Comparison of ENCODE assay signal across 2 cellular contexts in the genomic region with DNA sequence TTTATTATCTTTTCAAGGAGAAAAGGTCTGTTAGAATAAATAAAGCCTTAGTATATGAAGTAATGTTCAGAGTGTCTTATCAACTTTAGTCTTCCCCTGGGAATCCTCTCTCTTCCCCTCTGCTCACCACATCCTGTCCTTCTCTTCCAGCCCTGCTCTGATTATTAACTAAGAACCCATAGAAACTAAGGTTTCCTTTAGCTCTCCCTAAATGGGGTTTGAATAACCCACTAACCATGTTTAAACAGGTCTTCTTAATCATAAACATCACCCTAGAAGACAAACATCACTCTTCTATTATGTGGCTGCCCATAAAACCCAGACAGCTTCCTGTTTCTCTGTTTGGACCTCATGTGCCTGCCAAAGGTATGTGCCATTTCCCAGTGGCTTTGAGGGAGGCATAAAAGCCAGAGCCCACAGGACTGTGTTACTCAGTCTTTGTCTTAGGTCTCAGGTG.
TF ChIP-seq lines count a peak whose summit lies in the region.

No MANE protein-coding gene starts in this region.

TF ChIP-seq in IMR-90, 13 proteins besides CTCF, POLR2A, EP300 and RAD21:
- TF ChIP-seq CHD1 (IDR thresholded peaks at IDR 0.05; ENCODE audit: low read depth, low read length): no peak
- no peak for TF ChIP-seq CEBPB (IDR thresholded peaks at IDR 0.05; ENCODE audit: low read depth, low read length)
- TF ChIP-seq, protein P1, sequence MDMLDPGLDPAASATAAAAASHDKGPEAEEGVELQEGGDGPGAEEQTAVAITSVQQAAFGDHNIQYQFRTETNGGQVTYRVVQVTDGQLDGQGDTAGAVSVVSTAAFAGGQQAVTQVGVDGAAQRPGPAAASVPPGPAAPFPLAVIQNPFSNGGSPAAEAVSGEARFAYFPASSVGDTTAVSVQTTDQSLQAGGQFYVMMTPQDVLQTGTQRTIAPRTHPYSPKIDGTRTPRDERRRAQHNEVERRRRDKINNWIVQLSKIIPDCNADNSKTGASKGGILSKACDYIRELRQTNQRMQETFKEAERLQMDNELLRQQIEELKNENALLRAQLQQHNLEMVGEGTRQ (IDR thresholded peaks at IDR 0.05; ENCODE audit: low read depth, low read length): no peak
- TF ChIP-seq MAFK (IDR thresholded peaks at IDR 0.05; ENCODE audit: low read depth, low read length): no peak
- TF ChIP-seq FOS (IDR thresholded peaks at IDR 0.05; ENCODE audit: low read depth, low read length): no peak
- no peak for TF ChIP-seq SMC3 (IDR thresholded peaks at IDR 0.05; ENCODE audit: low read depth, low read length)
- TF ChIP-seq, protein P2, sequence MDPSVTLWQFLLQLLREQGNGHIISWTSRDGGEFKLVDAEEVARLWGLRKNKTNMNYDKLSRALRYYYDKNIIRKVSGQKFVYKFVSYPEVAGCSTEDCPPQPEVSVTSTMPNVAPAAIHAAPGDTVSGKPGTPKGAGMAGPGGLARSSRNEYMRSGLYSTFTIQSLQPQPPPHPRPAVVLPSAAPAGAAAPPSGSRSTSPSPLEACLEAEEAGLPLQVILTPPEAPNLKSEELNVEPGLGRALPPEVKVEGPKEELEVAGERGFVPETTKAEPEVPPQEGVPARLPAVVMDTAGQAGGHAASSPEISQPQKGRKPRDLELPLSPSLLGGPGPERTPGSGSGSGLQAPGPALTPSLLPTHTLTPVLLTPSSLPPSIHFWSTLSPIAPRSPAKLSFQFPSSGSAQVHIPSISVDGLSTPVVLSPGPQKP (IDR thresholded peaks at IDR 0.05; ENCODE audit: borderline replicate concordance, low read depth, low read length): no peak
- no peak for TF ChIP-seq RFX5 (IDR thresholded peaks at IDR 0.05; ENCODE audit: low read depth, low read length)
- TF ChIP-seq MAZ (IDR thresholded peaks at IDR 0.05; ENCODE audit: borderline replicate concordance, low read depth, low read length): no peak
- TF ChIP-seq RCOR1 (IDR thresholded peaks at IDR 0.05; ENCODE audit: insufficient replicate concordance, low read length): no peak
- TF ChIP-seq NFE2L2 (IDR thresholded peaks at IDR 0.05; ENCODE audit: low read depth, low read length): no peak
- no peak for TF ChIP-seq MXI1 (IDR thresholded peaks at IDR 0.05; ENCODE audit: borderline replicate concordance, low read depth, low read length)
- no peak for TF ChIP-seq BHLHE40 (IDR thresholded peaks at IDR 0.05; ENCODE audit: low read depth, low read length)

TF ChIP-seq in GM12878, 131 proteins besides CTCF, POLR2A, EP300 and RAD21:
- TF ChIP-seq CBX5 (IDR thresholded peaks at IDR 0.05; ENCODE audit: low read depth): no peak
- no peak for TF ChIP-seq NRF1 (conservative IDR thresholded peaks at IDR 0.05; ENCODE audit: low read depth, low read length)
- no peak for TF ChIP-seq MTA3 (IDR thresholded peaks at IDR 0.05; ENCODE audit: borderline replicate concordance, low read length)
- TF ChIP-seq EGR1 (IDR thresholded peaks at IDR 0.05; ENCODE audit: borderline replicate concordance in 1 of 2, low read depth in 2 of 2, low read length in 2 of 2): no peak
- TF ChIP-seq BRCA1 (IDR thresholded peaks at IDR 0.05; ENCODE audit: low read depth, low read length): no peak
- TF ChIP-seq SUPT20H (IDR thresholded peaks at IDR 0.05; ENCODE audit: borderline replicate concordance, control insufficient read depth, low read depth, low read length): no peak
- no peak for TF ChIP-seq RCOR1 (conservative IDR thresholded peaks at IDR 0.05; ENCODE audit: low read depth, low read length)
- no peak for TF ChIP-seq CBFB (IDR thresholded peaks at IDR 0.05; ENCODE audit: low read depth)
- TF ChIP-seq IKZF2 (IDR thresholded peaks at IDR 0.05): peak; percentile 49 to 67; a peak in 3 of 4 replicates
- no peak for TF ChIP-seq SMAD1 (IDR thresholded peaks at IDR 0.05; ENCODE audit: low read depth, partially characterized antibody)
- no peak for TF ChIP-seq SREBF1 (IDR thresholded peaks at IDR 0.05; ENCODE audit: low read length)
- no peak for TF ChIP-seq KLF5 (IDR thresholded peaks at IDR 0.05; ENCODE audit: partially characterized antibody)
- peak; percentile 19 to 43; a peak in 1 of 4 replicates for TF ChIP-seq BHLHE40 (IDR thresholded peaks at IDR 0.05; ENCODE audit: borderline replicate concordance in 1 of 2, low read depth in 2 of 2, low read length in 1 of 2)
- TF ChIP-seq MXI1 (IDR thresholded peaks at IDR 0.05; ENCODE audit: low read depth, low read length): no peak
- TF ChIP-seq MYB (IDR thresholded peaks at IDR 0.05; ENCODE audit: borderline replicate concordance, low read depth, low read length): no peak
- TF ChIP-seq MEF2B (IDR thresholded peaks at IDR 0.05; ENCODE audit: partially characterized antibody, poor library complexity, severe bottlenecking): peak; percentile 60
- TF ChIP-seq RAD51 (IDR thresholded peaks at IDR 0.05): no peak
- TF ChIP-seq DPF2 (IDR thresholded peaks at IDR 0.05): no peak
- peak; percentile 46 for TF ChIP-seq IKZF1 (conservative IDR thresholded peaks at IDR 0.05)
- TF ChIP-seq SIN3A (IDR thresholded peaks at IDR 0.05; ENCODE audit: low read depth, low read length): no peak
- TF ChIP-seq HCFC1 (IDR thresholded peaks at IDR 0.05; ENCODE audit: low read length): no peak
- no peak for TF ChIP-seq SREBF2 (IDR thresholded peaks at IDR 0.05; ENCODE audit: low read length)
- TF ChIP-seq TCF7 (IDR thresholded peaks at IDR 0.05; ENCODE audit: borderline replicate concordance): no peak
- TF ChIP-seq RELA (IDR thresholded peaks at IDR 0.05; ENCODE audit: borderline replicate concordance, partially characterized antibody): no peak
- TF ChIP-seq TBL1XR1 (IDR thresholded peaks at IDR 0.05; ENCODE audit: low read depth, low read length): no peak
- TF ChIP-seq, protein P3, sequence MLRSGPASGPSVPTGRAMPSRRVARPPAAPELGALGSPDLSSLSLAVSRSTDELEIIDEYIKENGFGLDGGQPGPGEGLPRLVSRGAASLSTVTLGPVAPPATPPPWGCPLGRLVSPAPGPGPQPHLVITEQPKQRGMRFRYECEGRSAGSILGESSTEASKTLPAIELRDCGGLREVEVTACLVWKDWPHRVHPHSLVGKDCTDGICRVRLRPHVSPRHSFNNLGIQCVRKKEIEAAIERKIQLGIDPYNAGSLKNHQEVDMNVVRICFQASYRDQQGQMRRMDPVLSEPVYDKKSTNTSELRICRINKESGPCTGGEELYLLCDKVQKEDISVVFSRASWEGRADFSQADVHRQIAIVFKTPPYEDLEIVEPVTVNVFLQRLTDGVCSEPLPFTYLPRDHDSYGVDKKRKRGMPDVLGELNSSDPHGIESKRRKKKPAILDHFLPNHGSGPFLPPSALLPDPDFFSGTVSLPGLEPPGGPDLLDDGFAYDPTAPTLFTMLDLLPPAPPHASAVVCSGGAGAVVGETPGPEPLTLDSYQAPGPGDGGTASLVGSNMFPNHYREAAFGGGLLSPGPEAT (IDR thresholded peaks at IDR 0.05; ENCODE audit: low read depth): no peak
- no peak for TF ChIP-seq NFXL1 (IDR thresholded peaks at IDR 0.05; ENCODE audit: borderline replicate concordance)
- TF ChIP-seq MTA2 (IDR thresholded peaks at IDR 0.05; ENCODE audit: low read depth): peak; percentile 28; the same call in 1 of the 2 replicates
- TF ChIP-seq POLR2AphosphoS2 (IDR thresholded peaks at IDR 0.05; ENCODE audit: low read depth, low read length): no peak
- TF ChIP-seq, protein P4, sequence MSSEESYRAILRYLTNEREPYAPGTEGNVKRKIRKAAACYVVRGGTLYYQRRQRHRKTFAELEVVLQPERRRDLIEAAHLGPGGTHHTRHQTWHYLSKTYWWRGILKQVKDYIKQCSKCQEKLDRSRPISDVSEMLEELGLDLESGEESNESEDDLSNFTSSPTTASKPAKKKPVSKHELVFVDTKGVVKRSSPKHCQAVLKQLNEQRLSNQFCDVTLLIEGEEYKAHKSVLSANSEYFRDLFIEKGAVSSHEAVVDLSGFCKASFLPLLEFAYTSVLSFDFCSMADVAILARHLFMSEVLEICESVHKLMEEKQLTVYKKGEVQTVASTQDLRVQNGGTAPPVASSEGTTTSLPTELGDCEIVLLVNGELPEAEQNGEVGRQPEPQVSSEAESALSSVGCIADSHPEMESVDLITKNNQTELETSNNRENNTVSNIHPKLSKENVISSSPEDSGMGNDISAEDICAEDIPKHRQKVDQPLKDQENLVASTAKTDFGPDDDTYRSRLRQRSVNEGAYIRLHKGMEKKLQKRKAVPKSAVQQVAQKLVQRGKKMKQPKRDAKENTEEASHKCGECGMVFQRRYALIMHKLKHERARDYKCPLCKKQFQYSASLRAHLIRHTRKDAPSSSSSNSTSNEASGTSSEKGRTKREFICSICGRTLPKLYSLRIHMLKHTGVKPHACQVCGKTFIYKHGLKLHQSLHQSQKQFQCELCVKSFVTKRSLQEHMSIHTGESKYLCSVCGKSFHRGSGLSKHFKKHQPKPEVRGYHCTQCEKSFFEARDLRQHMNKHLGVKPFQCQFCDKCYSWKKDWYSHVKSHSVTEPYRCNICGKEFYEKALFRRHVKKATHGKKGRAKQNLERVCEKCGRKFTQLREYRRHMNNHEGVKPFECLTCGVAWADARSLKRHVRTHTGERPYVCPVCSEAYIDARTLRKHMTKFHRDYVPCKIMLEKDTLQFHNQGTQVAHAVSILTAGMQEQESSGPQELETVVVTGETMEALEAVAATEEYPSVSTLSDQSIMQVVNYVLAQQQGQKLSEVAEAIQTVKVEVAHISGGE (CRISPR knock-in tag; IDR thresholded peaks at IDR 0.05): no peak
- no peak for TF ChIP-seq ETV6 (conservative IDR thresholded peaks at IDR 0.05 in 1 of 2, IDR thresholded peaks at IDR 0.05 in 1 of 2; ENCODE audit: borderline replicate concordance in 1 of 2, low read depth in 1 of 2)
